Comparison of ENCODE assay signal across 18 cellular contexts in genomic region chr9:111903996-111904395, GRCh38. TPM values are rescaled to one million over a fixed set of nuclear protein-coding genes. Genes with fewer than 3 reads are reported as not detected.
DNase-seq lines count a peak whose midpoint lies in the region; ATAC-seq and TF ChIP-seq lines count a peak whose summit lies in the region.
"Had no signal": no experiment of that assay in that cellular context is flagged by ENCODE, and none has a peak within 500 bp of the region (broad histone marks: within the 10 kb centered on the region; RNA-seq: fewer than 3 reads in every experiment).

No MANE protein-coding gene starts in this region.

- H3K9me3 Mint-ChIP-seq in T-cell = no peaks in the 10 kb centered on the region
- no peaks in the 10 kb centered on the region for H3K9me3 Mint-ChIP-seq in CD4-positive, alpha-beta memory T cell

- H3K9ac ChIP-seq in mesenchymal stem cell (ENCODE audit: low read length) (no peak overlapping the region), PC-3 (ENCODE audit: low read length) (no peak overlapping the region)

- peak; percentile 50 for ATAC-seq in left ventricle myocardium superior
- ATAC-seq in T-cell (replicated peaks in 1 of 4) = no peak
- no peak for ATAC-seq in PC-3
- ATAC-seq: activated CD4-positive, alpha-beta T cell treated with anti-CD3 and anti-CD28 coated beads for 36 hours had no signal

- no peak overlapping the region for H2BK120ac ChIP-seq in mesenchymal stem cell (ENCODE audit: low read depth, low read length)

- no peaks in the 10 kb centered on the region for H3K27me3 ChIP-seq in right atrium auricular region
- H3K27me3 ChIP-seq in mesenchymal stem cell (ENCODE audit: control insufficient read depth in 1 of 2, insufficient read depth in 1 of 2, low read length in 2 of 2) = no peaks in the 10 kb centered on the region
- no peaks in the 10 kb centered on the region for H3K27me3 ChIP-seq in CD4-positive, alpha-beta memory T cell (ENCODE audit: insufficient read depth, low read length)
- no peaks in the 10 kb centered on the region for H3K27me3 ChIP-seq in PC-3 (ENCODE audit: low read length)
- H3K27me3 ChIP-seq: MG63, suprapubic skin had no signal

- no peak overlapping the region for H3K18ac ChIP-seq in mesenchymal stem cell (ENCODE audit: low read depth in 1 of 2, low read length in 2 of 2)

- H3K9me3 ChIP-seq in right atrium auricular region (no peaks in the 10 kb centered on the region), mesenchymal stem cell (ENCODE audit: control insufficient read depth, low read length) (no peaks in the 10 kb centered on the region), PC-3 (ENCODE audit: low read length) (no peaks in the 10 kb centered on the region)
- no peaks in the 10 kb centered on the region for H3K9me3 ChIP-seq in CD4-positive, alpha-beta memory T cell (ENCODE audit: control insufficient read depth in 1 of 2, low read length in 2 of 2)
- H3K9me3 ChIP-seq: MG63, suprapubic skin had no signal

- no peaks in the 10 kb centered on the region for H3K36me3 ChIP-seq in right atrium auricular region
- H3K36me3 ChIP-seq in mesenchymal stem cell (ENCODE audit: control insufficient read depth in 1 of 2, insufficient read depth in 2 of 2, low read depth in 1 of 2, low read length in 2 of 2) = peaks cover 8 to 10% of the 10 kb centered on the region in 2 experiments
- H3K36me3 ChIP-seq in CD4-positive, alpha-beta memory T cell (ENCODE audit: insufficient read depth, low read length) = no peaks in the 10 kb centered on the region
- no peaks in the 10 kb centered on the region for H3K36me3 ChIP-seq in PC-3 (ENCODE audit: low read depth, low read length)
- H3K36me3 ChIP-seq: suprapubic skin had no signal

- no peak for DNase-seq in left ventricle myocardium superior
- no peak for DNase-seq in right atrium auricular region (ENCODE audit: low spot score)
- no peak for DNase-seq in T-cell
- DNase-seq in mesenchymal stem cell = no peak
- no peak for DNase-seq in CD4-positive, alpha-beta memory T cell
- no peak for DNase-seq in anterior cingulate cortex (lab: John Stamatoyannopoulos, UW)
- no peak for DNase-seq in PC-3
- DNase-seq in LoVo (ENCODE audit: low spot score) = no peak
- DNase-seq: activated CD4-positive, alpha-beta T cell treated with anti-CD3 and anti-CD28 coated beads for 36 hours; glutamatergic neuron; islet precursor cell; MG63; midbrain; NCI-H2029 treated with DMSO at 0.1 percent for 48 hours; NCI-H748 treated with DMSO at 0.1 percent for 48 hours; posterior cingulate gyrus; RPMI8226 had no signal

- H3K27ac Mint-ChIP-seq in T-cell = peak overlapping the region; percentile 34 to 67
- peak overlapping the region in 2 of 7 donors; percentile 19 to 73 for H3K27ac Mint-ChIP-seq in CD4-positive, alpha-beta memory T cell
- H3K27ac Mint-ChIP-seq: activated CD4-positive, alpha-beta T cell treated with anti-CD3 and anti-CD28 coated beads for 36 hours had no signal

- peak overlapping the region; percentile 82 for H2AK5ac ChIP-seq in mesenchymal stem cell (ENCODE audit: low read length, severe bottlenecking)

- no peaks in the 10 kb centered on the region for H3K79me1 ChIP-seq in mesenchymal stem cell (replicated peaks; ENCODE audit: low read length, poor library complexity, severe bottlenecking)

- CTCF ChIA-PET in T-cell (lab: Charles Lee) (interaction anchor here in 1 of 2 donors (0.6 kb wide), 1 partner anchor 387 kb away, joined by 4 read pairs; no protein-coding TSS in a partner anchor), PC-3 (lab: Charles Lee) (no interaction called here)
- CTCF ChIA-PET in CD4-positive, alpha-beta memory T cell (lab: Charles Lee; ENCODE audit: partially characterized antibody) = interaction anchor here (0.7 to 1.1 kb wide), 3 partner anchors 10 to 171 kb away, joined by 3 to 4 read pairs (median 3); no protein-coding TSS in a partner anchor

- H3K9me2 ChIP-seq in PC-3 (replicated peaks; ENCODE audit: low read length) = no peaks in the 10 kb centered on the region

- no TSS peak for BruUV-seq in PC-3 (replicated peaks; lab: Mats Ljungman, UMichigan)

- H4K91ac ChIP-seq in mesenchymal stem cell (ENCODE audit: low read length) = no peak overlapping the region

- no peak overlapping the region for H3K4ac ChIP-seq in mesenchymal stem cell (ENCODE audit: low read depth in 1 of 2, low read length in 2 of 2)

- no peak overlapping the region for H2BK15ac ChIP-seq in mesenchymal stem cell (ENCODE audit: low read depth, poor library complexity, severe bottlenecking)

- peak overlapping the region in 1 of 2 experiments; percentile 74 for H3K23ac ChIP-seq in mesenchymal stem cell (ENCODE audit: low read length in 2 of 2)

- H3K27ac ChIP-seq in right atrium auricular region = no peak overlapping the region
- H3K27ac ChIP-seq in mesenchymal stem cell (ENCODE audit: low read length, poor library complexity, severe bottlenecking) = peak overlapping the region; percentile 93
- no peak overlapping the region for H3K27ac ChIP-seq in CD4-positive, alpha-beta memory T cell (ENCODE audit: low read depth, low read length)
- H3K27ac ChIP-seq in PC-3 (ENCODE audit: low read length) = no peak overlapping the region
- H3K27ac ChIP-seq: suprapubic skin had no signal

- POLR2A ChIA-PET in T-cell (lab: Charles Lee) = interaction anchor here in 1 of 2 donors (0.7 kb wide), 1 partner anchor 16 kb away, joined by 3 read pairs; no protein-coding TSS in a partner anchor
- POLR2A ChIA-PET in CD4-positive, alpha-beta memory T cell (lab: Charles Lee; ENCODE audit: partially characterized antibody) = interaction anchor here (1.1 to 3.8 kb wide), 2 partner anchors 20 to 22 kb away, joined by 3 to 10 read pairs; no protein-coding TSS in a partner anchor
- POLR2A ChIA-PET in PC-3 (lab: Charles Lee; ENCODE audit: unreplicated experiment) = no interaction called here

- H3K27me3 Mint-ChIP-seq in T-cell = no peaks in the 10 kb centered on the region
- H3K27me3 Mint-ChIP-seq in CD4-positive, alpha-beta memory T cell = no peaks in the 10 kb centered on the region
- H3K27me3 Mint-ChIP-seq: activated CD4-positive, alpha-beta T cell treated with anti-CD3 and anti-CD28 coated beads for 36 hours had no signal

- no peak overlapping the region for H3K14ac ChIP-seq in mesenchymal stem cell (ENCODE audit: low read length in 2 of 2)

- TF ChIP-seq CTCF in right atrium auricular region (IDR thresholded peaks at IDR 0.05) (no peak), PC-3 (conservative IDR thresholded peaks at IDR 0.05; ENCODE audit: low read depth, low read length) (no peak)

- H3K4me2 ChIP-seq in mesenchymal stem cell (ENCODE audit: low read length, poor library complexity, severe bottlenecking) (peak overlapping the region; percentile 68), PC-3 (ENCODE audit: low read length) (no peak overlapping the region)

- peak overlapping the region in 1 of 3 donors; percentile 3 for H3K4me3 Mint-ChIP-seq in T-cell
- peak overlapping the region in 4 of 8 donors; percentile 9 to 50 (median 14) for H3K4me3 Mint-ChIP-seq in CD4-positive, alpha-beta memory T cell
- H3K4me3 Mint-ChIP-seq: activated CD4-positive, alpha-beta T cell treated with anti-CD3 and anti-CD28 coated beads for 36 hours had no signal

- H3F3A ChIP-seq in PC-3 (ENCODE audit: low read length, unreplicated experiment) = no peaks in the 10 kb centered on the region

- H3K4me3 ChIP-seq in right atrium auricular region (no peak overlapping the region), mesenchymal stem cell (ENCODE audit: insufficient read depth in 1 of 2, low read depth in 1 of 2, low read length in 2 of 2) (no peak overlapping the region), PC-3 (ENCODE audit: low read length) (no peak overlapping the region)
- no peak overlapping the region for H3K4me3 ChIP-seq in CD4-positive, alpha-beta memory T cell (ENCODE audit: low read length in 2 of 2)
- H3K4me3 ChIP-seq: MG63, suprapubic skin had no signal

- H4K8ac ChIP-seq in mesenchymal stem cell (ENCODE audit: low read length) = no peak overlapping the region

- H3K4me1 Mint-ChIP-seq in T-cell = peaks cover 52 to 54% (median 53%) of the 10 kb centered on the region in 3 donors
- H3K4me1 Mint-ChIP-seq in CD4-positive, alpha-beta memory T cell = peaks cover 45 to 56% (median 51%) of the 10 kb centered on the region in 4 donors

- WGBS in mesenchymal stem cell = 83% methylated on average over 2 of the region's 2 CpGs

- H4K20me1 ChIP-seq in PC-3 (ENCODE audit: low read length) = peaks cover 73% of the 10 kb centered on the region

- H3K36me3 Mint-ChIP-seq in T-cell = peaks cover 14% of the 10 kb centered on the region
- H3K36me3 Mint-ChIP-seq in CD4-positive, alpha-beta memory T cell = peaks cover 0 to 7% of the 10 kb centered on the region in 2 donors

- H2BK5ac ChIP-seq in mesenchymal stem cell (ENCODE audit: low read depth, low read length, poor library complexity, severe bottlenecking) = no peak overlapping the region

- peaks cover 100% of the 10 kb centered on the region for H3K79me2 ChIP-seq in PC-3 (ENCODE audit: low read length)

- intact Hi-C loops in left ventricle myocardium superior (cut with micrococcal nuclease) = no loop called here
- intact Hi-C loops in CD4-positive, alpha-beta memory T cell (cut with micrococcal nuclease) = no loop called here
- intact Hi-C loops in PC-3 (cut with micrococcal nuclease) = no loop called here

- H2AFZ ChIP-seq in mesenchymal stem cell (ENCODE audit: low read depth, low read length) (no peak overlapping the region), PC-3 (ENCODE audit: low read length) (no peak overlapping the region)

- peaks cover 0 to 58% of the 10 kb centered on the region in 2 donors for H3K4me1 ChIP-seq in right atrium auricular region
- peaks cover 8% of the 10 kb centered on the region for H3K4me1 ChIP-seq in mesenchymal stem cell (ENCODE audit: control insufficient read depth, insufficient read depth, low read depth, low read length)
- H3K4me1 ChIP-seq in CD4-positive, alpha-beta memory T cell (ENCODE audit: insufficient read depth, low read length) = peaks cover 95% of the 10 kb centered on the region
- H3K4me1 ChIP-seq in PC-3 (ENCODE audit: insufficient read depth, low read length) = peaks cover 41% of the 10 kb centered on the region

- no peak overlapping the region for H2BK12ac ChIP-seq in mesenchymal stem cell (ENCODE audit: low read length in 2 of 2)

RNA-seq across cellular contexts. Expression of gene UGCG, which starts 7.4 kb away (rescaled TPM):
- total RNA-seq in left ventricle myocardium superior = 13.5 TPM
- total RNA-seq in right atrium auricular region = 10 to 100 TPM; 10.3 to 10.8 TPM
- 10 to 100 TPM; 20.1 to 41.6 (median 24.1) TPM for total RNA-seq in T-cell
- 44.2 TPM for polyA plus RNA-seq in mesenchymal stem cell (2013, experiment 1 of 2)
- polyA plus RNA-seq in mesenchymal stem cell (2013, experiment 2 of 2) = 45.8 TPM
- total RNA-seq in CD4-positive, alpha-beta memory T cell = 10 to 100 TPM; 26.3 to 29.7 TPM
- 10 to 100 TPM; 13.0 to 14.7 TPM for polyA plus RNA-seq in CD4-positive, alpha-beta memory T cell
- total RNA-seq in PC-3 (2014; rRNA removed) = 27.0 and 29.4 TPM in 2 replicates
